ENCODE assay signal across 8 cellular contexts in genomic region chr3:49786357-49787181, GRCh38. TPM values are rescaled to one million over a fixed set of nuclear protein-coding genes. Genes with fewer than 3 reads are reported as not detected.
A peak's percentile ranks its signal among the peaks of the same experiment; 100 is the strongest.
DNase-seq lines count a peak whose midpoint lies in the region; ATAC-seq, FAIRE-seq and TF ChIP-seq lines count a peak whose summit lies in the region.

Gene IP6K1 (minus strand): TSS chr3:49786542. CDS start chr3:49748040, 38,502 bp downstream.

- TF ChIP-seq POLR2A in GM19193 (IDR thresholded peaks at IDR 0.05; ENCODE audit: extremely low read depth, insufficient read depth, insufficient read length) = peak; percentile 94

- peaks cover 0 to 1% of the 10 kb centered on the region in 2 donors for H3K36me3 ChIP-seq in kidney (ENCODE audit: control insufficient read depth in 1 of 2, insufficient read depth in 2 of 2, low read length in 2 of 2)

- H3K9ac ChIP-seq in kidney (ENCODE audit: low read length in 2 of 2) = peak within 1 kb of the TSS; percentile 90 to 96

- no peak for TF ChIP-seq CTCF in chondrocyte (IDR thresholded peaks at IDR 0.05)
- TF ChIP-seq CTCF in kidney (IDR thresholded peaks at IDR 0.05; ENCODE audit: borderline replicate concordance, extremely low read depth, insufficient read depth) = no peak

- no peaks in the 10 kb centered on the region for H3K9me3 Mint-ChIP-seq in chondrocyte (ENCODE audit: low read depth)

- peaks cover 25% of the 10 kb centered on the region for H3K4me1 Mint-ChIP-seq in chondrocyte (ENCODE audit: low read depth)

- H3K27ac ChIP-seq in kidney (ENCODE audit: low read depth in 2 of 2, low read length in 2 of 2) = peak within 1 kb of the TSS; percentile 92 to 95

- no peaks in the 10 kb centered on the region for H3K9me3 ChIP-seq in kidney (ENCODE audit: control insufficient read depth in 1 of 2, low read length in 2 of 2)

- H3K4me3 Mint-ChIP-seq in chondrocyte (ENCODE audit: unreplicated experiment) = peak within 1 kb of the TSS; percentile 81

- peaks cover 1% of the 10 kb centered on the region for H3K36me3 Mint-ChIP-seq in chondrocyte (ENCODE audit: low read depth)

- H3K27me3 Mint-ChIP-seq in chondrocyte (ENCODE audit: low read depth) = no peaks in the 10 kb centered on the region

- FAIRE-seq in kidney (lab: Jason Lieb, UNC) = peak; percentile 95

- ATAC-seq in HG03439 (IDR thresholded peaks at IDR 0.05; ENCODE audit: unreplicated experiment) = peak; percentile 96

- H3K4me3 ChIP-seq in kidney (ENCODE audit: low read length in 2 of 2) = peak within 1 kb of the TSS; percentile 77 to 84

- DNase-seq in Ammon's horn (ENCODE audit: low spot score) (peak; percentile 100), NCI-H510A treated with DMSO at 0.1 percent for 48 hours (lab: John Stamatoyannopoulos, UW) (peak; percentile 95), chondrocyte (ENCODE audit: low spot score) (peak; percentile 100), kidney (peak; percentile 100)
- DNase-seq in activated CD4-positive, alpha-beta T cell treated with anti-CD3 and anti-CD28 coated beads for 24 hours (ENCODE audit: low read depth in 2 of 2) = peak; percentile 99
- peak; percentile 100 for DNase-seq in stimulated activated CD4-positive, alpha-beta T cell treated with anti-CD3 and anti-CD28 coated beads, Interleukin-15, amount 100 ng/mL, for 24 hours

- peaks cover 6 to 9% of the 10 kb centered on the region in 2 donors for H3K4me1 ChIP-seq in kidney (ENCODE audit: control insufficient read depth in 1 of 2, insufficient read depth in 1 of 2, low read depth in 1 of 2, low read length in 2 of 2)

- H3K27ac Mint-ChIP-seq in chondrocyte (ENCODE audit: unreplicated experiment) = peak within 1 kb of the TSS; percentile 97

- intact Hi-C loops in kidney (cut with DNase I) = no loop called here

RNA-seq across cellular contexts. Expression of gene IP6K1, which starts in this region (rescaled TPM):
- total RNA-seq in chondrocyte (38.9 to 44.4 TPM (median 40.1 TPM) in 3 replicates), kidney (49.6 TPM)
- 21.7 TPM for polyA plus RNA-seq in kidney (ENCODE audit: insufficient read depth, low read depth, low replicate concordance)

Comparison
In these comparisons a context has a peak if more than half of its experiments do, and no peak if none do; other contexts are left out.
1. Peak in every context shown above with its lines: DNase-seq, ATAC-seq, H3K4me3 ChIP-seq and H3K27ac ChIP-seq.